18 cellular contexts compared by ENCODE assay signal in genomic region chr11:131924001-131924400, GRCh38.
DNase-seq lines count a peak whose midpoint lies in the region; ATAC-seq and TF ChIP-seq lines count a peak whose summit lies in the region.
"Had no signal": no experiment of that assay in that cellular context is flagged by ENCODE, and none has a peak within 500 bp of the region (broad histone marks: within the 10 kb centered on the region; RNA-seq: fewer than 3 reads in every experiment).

No MANE protein-coding gene starts in this region.

- peak; percentile 18 for DNase-seq in fibroblast of villous mesenchyme (ENCODE audit: low read depth)
- no peak for DNase-seq in NCI-H345 (lab: John Stamatoyannopoulos, UW)
- DNase-seq in NCI-H446 (lab: John Stamatoyannopoulos, UW): no peak
- DNase-seq: activated CD4-positive, alpha-beta T cell treated with anti-CD3 and anti-CD28 coated beads, Interleukin-2, amount 50 U/mL, for 1 hour; activated naive CD4-positive, alpha-beta T cell treated with anti-CD3 and anti-CD28 coated beads for 36 hours; activated T-cell treated with anti-CD3 and anti-CD28 coated beads for 4 hours; BE2C; Caco-2; Karpas-422; left colon; NCI-H1105; NCI-H82 had no signal

- no peak for TF ChIP-seq CTCF in fibroblast of villous mesenchyme (IDR thresholded peaks at IDR 0.05; ENCODE audit: insufficient read depth, low read depth, low read length)

- H3K4me2 ChIP-seq in skeletal muscle satellite cell (ENCODE audit: low read length): peak overlapping the region; percentile 69

- H3K27me3 ChIP-seq in skeletal muscle satellite cell (ENCODE audit: control insufficient read depth, insufficient read depth, low read length): no peaks in the 10 kb centered on the region
- H3K27me3 ChIP-seq: BE2C had no signal

- no peak overlapping the region for H3K4me3 ChIP-seq in fibroblast of villous mesenchyme (ENCODE audit: low read depth, low read length)
- H3K4me3 ChIP-seq in skeletal muscle satellite cell (ENCODE audit: low read length): peak overlapping the region; percentile 9

- H3K4me1 ChIP-seq in skeletal muscle satellite cell (ENCODE audit: control insufficient read depth, insufficient read depth, low read length): peaks cover 16% of the 10 kb centered on the region
- H3K4me1 ChIP-seq: BE2C, Caco-2 had no signal

- ATAC-seq in GM21786 (IDR thresholded peaks at IDR 0.05; ENCODE audit: unreplicated experiment) (peak; percentile 31), SK-N-SH treated with all-trans-retinoic acid at 6 μM for 48 hours (peak; percentile 46), HG02623 (IDR thresholded peaks at IDR 0.05; ENCODE audit: unreplicated experiment) (no peak)
- ATAC-seq: left colon, Panc1 had no signal

- H3K9me3 ChIP-seq in skeletal muscle satellite cell (replicated peaks; ENCODE audit: low read length): no peaks in the 10 kb centered on the region
- H3K9me3 ChIP-seq: BE2C, Caco-2, neutrophil had no signal

- H3K9ac ChIP-seq in skeletal muscle satellite cell (ENCODE audit: low read depth, low read length): peak overlapping the region; percentile 54

- no peaks in the 10 kb centered on the region for H3K36me3 ChIP-seq in skeletal muscle satellite cell (ENCODE audit: insufficient read depth, low read length)
- H3K36me3 ChIP-seq: BE2C, neutrophil had no signal

TF ChIP-seq in SK-N-SH treated with all-trans-retinoic acid at 6 μM for 48 hours, 23 proteins besides CTCF, POLR2A, EP300 and RAD21:
- no peak for TF ChIP-seq ZFP3 (CRISPR knock-in tag; IDR thresholded peaks at IDR 0.05)
- no peak for TF ChIP-seq CSRNP3 (CRISPR knock-in tag; IDR thresholded peaks at IDR 0.05)
- no peak for TF ChIP-seq OSR1 (CRISPR knock-in tag; IDR thresholded peaks at IDR 0.05)
- TF ChIP-seq TSHZ2 (CRISPR knock-in tag; IDR thresholded peaks at IDR 0.05): no peak
